8 cellular contexts compared by ENCODE assay signal in the genomic region with DNA sequence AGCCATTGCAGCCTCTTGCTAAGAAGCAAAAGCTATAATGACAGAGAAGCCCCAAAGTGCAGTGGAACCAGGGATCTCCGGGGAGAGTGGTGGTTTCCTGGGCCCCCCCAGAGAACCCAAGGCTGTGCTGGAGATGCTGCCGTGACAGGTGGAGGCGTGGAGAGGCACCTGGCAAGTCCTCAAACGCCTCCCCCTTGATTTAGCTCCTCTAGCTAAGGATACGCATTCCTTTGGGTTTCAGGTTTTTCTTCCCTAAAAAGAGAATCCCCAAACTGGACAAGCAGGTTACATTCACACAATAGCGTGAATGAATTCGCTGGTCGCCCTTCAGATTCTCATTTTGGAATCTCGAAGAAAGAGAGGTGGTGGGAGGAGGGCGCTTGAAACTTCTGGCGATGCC. TPM values are rescaled to one million over a fixed set of nuclear protein-coding genes. Genes with fewer than 3 reads are reported as not detected.
DNase-seq lines count a peak whose midpoint lies in the region; ATAC-seq and TF ChIP-seq lines count a peak whose summit lies in the region.

No MANE protein-coding gene starts in this region.

- H3K4me1 ChIP-seq in right lobe of liver (peaks cover 0 to 35% (median 14%) of the 10 kb centered on the region in 4 donors), thymus (ENCODE audit: control insufficient read depth, insufficient read depth, low read length) (peaks cover 12% of the 10 kb centered on the region)

- peak overlapping the region; percentile 96 for H3K4me3 Mint-ChIP-seq in activated CD4-positive, alpha-beta T cell treated with anti-CD3 and anti-CD28 coated beads, Interleukin-2, amount 10 ng/mL, durations not matched to agents 24 days and 14 days
- H3K4me3 Mint-ChIP-seq in brain, result peak overlapping the region; percentile 80 to 90 (median 83)

- no peaks in the 10 kb centered on the region for H3K9me3 ChIP-seq in right lobe of liver
- H3K9me3 ChIP-seq in thymus (ENCODE audit: control insufficient read depth), result no peaks in the 10 kb centered on the region

- peaks cover 26% of the 10 kb centered on the region for H3K4me1 Mint-ChIP-seq in activated CD4-positive, alpha-beta T cell treated with anti-CD3 and anti-CD28 coated beads, Interleukin-2, amount 10 ng/mL, durations not matched to agents 24 days and 14 days
- H3K4me1 Mint-ChIP-seq in brain, result peaks cover 37% of the 10 kb centered on the region

- H3K4me3 ChIP-seq in right lobe of liver, result peak overlapping the region; percentile 73 to 85 (median 76)
- H3K4me3 ChIP-seq in thymus (ENCODE audit: low read length), result peak overlapping the region; percentile 71

- no peaks in the 10 kb centered on the region for H3K9me3 Mint-ChIP-seq in activated CD4-positive, alpha-beta T cell treated with anti-CD3 and anti-CD28 coated beads, Interleukin-2, amount 10 ng/mL, durations not matched to agents 24 days and 14 days
- H3K9me3 Mint-ChIP-seq in brain, result peaks cover 0 to 5% (median 0%) of the 10 kb centered on the region in 5 experiments

- no peaks in the 10 kb centered on the region for H3K36me3 ChIP-seq in right lobe of liver
- H3K36me3 ChIP-seq in thymus (ENCODE audit: control insufficient read depth, insufficient read depth), result no peaks in the 10 kb centered on the region

- H3K27ac ChIP-seq in right lobe of liver (peak overlapping the region in 2 of 3 donors; percentile 54 to 90), thymus (ENCODE audit: low read depth) (peak overlapping the region; percentile 84)

- H3K36me3 Mint-ChIP-seq in activated CD4-positive, alpha-beta T cell treated with anti-CD3 and anti-CD28 coated beads, Interleukin-2, amount 10 ng/mL, durations not matched to agents 24 days and 14 days (ENCODE audit: low read depth), result peaks cover 18% of the 10 kb centered on the region
- no peaks in the 10 kb centered on the region for H3K36me3 Mint-ChIP-seq in brain

- DNase-seq in activated CD4-positive, alpha-beta T cell treated with anti-CD3 and anti-CD28 coated beads, Interleukin-2, amount 10 ng/mL, durations not matched to agents 24 days and 14 days, result no peak
- no peak for DNase-seq in activated CD4-positive, alpha-beta T cell treated with anti-CD3 and anti-CD28 coated beads, Interleukin-2, amount 50 U/mL, for 48 hours
- DNase-seq in right lobe of liver, result no peak
- DNase-seq in NCI-H446 treated with DMSO at 0.1 percent for 48 hours (lab: John Stamatoyannopoulos, UW), result no peak
- no peak for DNase-seq in HEK293T (ENCODE audit: extremely low spot score)
- no peak for DNase-seq in SK-N-DZ (ENCODE audit: low spot score)

- peak overlapping the region; percentile 78 for H3K27ac Mint-ChIP-seq in activated CD4-positive, alpha-beta T cell treated with anti-CD3 and anti-CD28 coated beads, Interleukin-2, amount 10 ng/mL, durations not matched to agents 24 days and 14 days
- H3K27ac Mint-ChIP-seq in brain, result peak overlapping the region; percentile 60 to 90 (median 81)

- CTCF ChIA-PET in HEK293T (lab: Yijun Ruan, JAX), result no interaction called here

- TF ChIP-seq POLR2A in right lobe of liver (IDR thresholded peaks at IDR 0.05), result no peak

- WGBS in right lobe of liver (ENCODE audit: insufficient coverage, low coverage, low lambda C conversion rate, missing lambda C conversion rate), result 42% methylated on average over 11 of the region's 11 CpGs
- 34% methylated on average over 11 of the region's 11 CpGs for WGBS in thymus

- H3K27me3 Mint-ChIP-seq in activated CD4-positive, alpha-beta T cell treated with anti-CD3 and anti-CD28 coated beads, Interleukin-2, amount 10 ng/mL, durations not matched to agents 24 days and 14 days, result peaks cover 25% of the 10 kb centered on the region
- peaks cover 15% of the 10 kb centered on the region for H3K27me3 Mint-ChIP-seq in brain

- H3K27me3 ChIP-seq in right lobe of liver, result no peaks in the 10 kb centered on the region
- H3K27me3 ChIP-seq in thymus (ENCODE audit: control insufficient read depth, insufficient read depth), result no peaks in the 10 kb centered on the region

- no peak for ATAC-seq in right lobe of liver

- POLR2A ChIA-PET in HEK293T (lab: Yijun Ruan, JAX), result interaction anchor here (1.4 to 1.8 kb wide), 2 partner anchors 11 to 100 kb away, joined by 3 to 5 read pairs; no protein-coding TSS in a partner anchor

- TF ChIP-seq CTCF in brain (conservative IDR thresholded peaks at IDR 0.05), result no peak
- TF ChIP-seq CTCF in right lobe of liver (IDR thresholded peaks at IDR 0.05), result no peak

- intact Hi-C loops in activated CD4-positive, alpha-beta T cell treated with anti-CD3 and anti-CD28 coated beads, Interleukin-2, amount 10 ng/mL, durations not matched to agents 24 days and 14 days (cut with micrococcal nuclease), result loop anchor here (2.0 to 10.0 kb wide), 4 partner anchors 13 to 1293 kb away; no protein-coding TSS in a partner anchor
- intact Hi-C loops in right lobe of liver (cut with DNase I), result no loop called here

TF ChIP-seq in HEK293T, 16 proteins besides CTCF, POLR2A, EP300 and RAD21:
- TF ChIP-seq ELF4 (IDR thresholded peaks at IDR 0.05) (no peak), FOXA1 (IDR thresholded peaks at IDR 0.05) (no peak), LEF1 (IDR thresholded peaks at IDR 0.05; ENCODE audit: borderline replicate concordance) (no peak), CTBP1 (IDR thresholded peaks at IDR 0.05; ENCODE audit: borderline replicate concordance) (no peak), L3MBTL2 (conservative IDR thresholded peaks at IDR 0.05) (no peak), FOXM1 (IDR thresholded peaks at IDR 0.05; ENCODE audit: borderline replicate concordance) (no peak), SP1 (IDR thresholded peaks at IDR 0.05) (no peak), ZNF384 (IDR thresholded peaks at IDR 0.05) (no peak), SUZ12 (IDR thresholded peaks at IDR 0.05) (no peak), FOXK2 (IDR thresholded peaks at IDR 0.05) (no peak), ARNT (IDR thresholded peaks at IDR 0.05) (no peak), TARDBP (IDR thresholded peaks at IDR 0.05) (no peak), NFRKB (IDR thresholded peaks at IDR 0.05) (no peak)
TF ChIP-seq in HEK293T: peak in this region for 0.

RNA-seq across cellular contexts. Expression of a gene that starts 0.9 kb away (rescaled TPM):
- total RNA-seq in activated CD4-positive, alpha-beta T cell treated with anti-CD3 and anti-CD28 coated beads, Interleukin-2, amount 10 ng/mL, durations not matched to agents 24 days and 14 days, result 252 and 261 TPM in 2 replicates
- 432 TPM for polyA plus RNA-seq in brain (ENCODE audit: insufficient read depth, low read depth, low replicate concordance)
- 100 to 1,000 TPM in 5 of 6 experiments, 10 to 100 TPM in 1; 83.6 to 153 (median 121) TPM for total RNA-seq in right lobe of liver
- polyA plus RNA-seq in thymus, result 146 TPM
- 60.5 and 73.8 TPM in 2 replicates for polyA plus RNA-seq in SK-N-DZ (2014; cell fraction: cytosol; rRNA removed)
- polyA plus RNA-seq in SK-N-DZ (2014; cell fraction: nucleus; rRNA removed), result 64.6 and 149 TPM in 2 replicates
